In the genomic region with DNA sequence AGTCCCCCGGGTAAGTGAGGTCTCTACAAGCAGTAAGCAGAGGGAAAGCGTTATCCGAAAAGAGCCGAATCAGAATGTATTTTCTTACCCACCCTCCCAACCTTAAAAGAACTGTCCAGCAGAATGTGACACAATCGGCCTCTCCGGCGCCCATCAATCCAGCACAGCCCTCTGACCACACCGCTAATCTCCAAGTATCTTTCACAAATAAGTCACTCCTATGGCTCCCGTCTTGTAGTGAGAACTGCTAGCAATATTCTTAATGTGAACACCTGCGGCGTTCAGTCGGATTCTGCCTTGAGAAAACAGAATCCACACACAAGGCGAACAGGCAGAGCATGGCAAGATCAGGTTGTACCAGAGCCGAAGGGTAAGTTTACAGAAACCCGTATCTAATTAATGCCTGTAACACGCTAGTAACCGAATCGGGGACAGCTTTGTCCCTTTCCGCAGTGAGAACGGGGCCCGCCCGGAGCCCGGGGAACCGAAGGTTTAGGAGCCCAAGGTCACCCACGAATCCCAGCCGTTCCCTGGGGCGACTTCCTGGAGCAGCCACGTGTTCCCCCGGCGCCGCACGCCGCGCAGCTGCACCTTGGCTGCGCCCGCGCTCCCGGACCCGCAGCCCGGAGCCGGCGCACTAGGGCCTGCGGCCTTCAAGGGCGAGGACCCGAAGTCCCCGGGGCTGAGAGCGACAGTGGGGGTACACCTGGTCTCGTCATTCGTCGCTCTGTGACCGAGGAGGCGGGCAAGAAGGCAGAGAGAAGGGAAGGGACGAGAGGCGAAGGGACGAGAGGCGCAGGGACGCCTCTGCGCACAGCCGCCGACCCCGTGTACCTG, we compare ENCODE assay signal across 1 cellular context.
TF ChIP-seq lines count a peak whose summit lies in the region.

No MANE protein-coding gene starts in this region.

TF ChIP-seq in K562, 482 proteins besides CTCF, POLR2A, EP300 and RAD21 (continued from another document and continues in another):
- TF ChIP-seq, protein P1, sequence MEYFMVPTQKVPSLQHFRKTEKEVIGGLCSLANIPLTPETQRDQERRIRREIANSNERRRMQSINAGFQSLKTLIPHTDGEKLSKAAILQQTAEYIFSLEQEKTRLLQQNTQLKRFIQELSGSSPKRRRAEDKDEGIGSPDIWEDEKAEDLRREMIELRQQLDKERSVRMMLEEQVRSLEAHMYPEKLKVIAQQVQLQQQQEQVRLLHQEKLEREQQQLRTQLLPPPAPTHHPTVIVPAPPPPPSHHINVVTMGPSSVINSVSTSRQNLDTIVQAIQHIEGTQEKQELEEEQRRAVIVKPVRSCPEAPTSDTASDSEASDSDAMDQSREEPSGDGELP (CRISPR knock-in tag; IDR thresholded peaks at IDR 0.05; ENCODE audit: borderline replicate concordance): no peak
- TF ChIP-seq ASH1L (IDR thresholded peaks at IDR 0.05; ENCODE audit: borderline replicate concordance, low read depth, partially characterized antibody): no peak
- 0 out of 2 replicates have a peak, but pooled peaks have one; percentile 42 for TF ChIP-seq KLF6 (CRISPR knock-in tag; IDR thresholded peaks at IDR 0.05; ENCODE audit: borderline replicate concordance)
- TF ChIP-seq MAFG (tag; conservative IDR thresholded peaks at IDR 0.05): no peak
- TF ChIP-seq ZNF324 (CRISPR knock-in tag; IDR thresholded peaks at IDR 0.05): peak; percentile 32; the same call in 1 of the 2 replicates
- peak; percentile 99 for TF ChIP-seq ZC3H4 (CRISPR knock-in tag; IDR thresholded peaks at IDR 0.05; ENCODE audit: borderline replicate concordance)
- no peak for TF ChIP-seq ZNF75A (CRISPR knock-in tag; IDR thresholded peaks at IDR 0.05)
- no peak for TF ChIP-seq GMEB1 (CRISPR knock-in tag; IDR thresholded peaks at IDR 0.05)
- TF ChIP-seq ZMIZ1 (IDR thresholded peaks at IDR 0.05; ENCODE audit: low read depth in 2 of 2, low read length in 2 of 2): no peak
- no peak for TF ChIP-seq DDX20 (tag; IDR thresholded peaks at IDR 0.05; ENCODE audit: low read depth)
- 0 out of 2 replicates have a peak, but pooled peaks have one; percentile 8 for TF ChIP-seq CREB1 (IDR thresholded peaks at IDR 0.05)
- TF ChIP-seq CREB1 (CRISPR knock-in tag; IDR thresholded peaks at IDR 0.05): no peak
- TF ChIP-seq MIER1 (IDR thresholded peaks at IDR 0.05; ENCODE audit: low read depth): peak; percentile 76
- 0 out of 2 replicates have a peak, but pooled peaks have one; percentile 74 for TF ChIP-seq RBM15 (IDR thresholded peaks at IDR 0.05; ENCODE audit: insufficient read depth, low read length)
- no peak for TF ChIP-seq HNRNPK (IDR thresholded peaks at IDR 0.05; ENCODE audit: low read depth, low read length, poor library complexity, severe bottlenecking)
- TF ChIP-seq NBN (IDR thresholded peaks at IDR 0.05; ENCODE audit: low read depth): no peak
- TF ChIP-seq ZNF318 (IDR thresholded peaks at IDR 0.05; ENCODE audit: borderline replicate concordance in 1 of 2, low read depth in 1 of 2): no peak
- TF ChIP-seq TAL1 (IDR thresholded peaks at IDR 0.05): no peak
- peak; percentile 76; the same call in 1 of the 2 replicates for TF ChIP-seq EHMT2 (IDR thresholded peaks at IDR 0.05)
- TF ChIP-seq HDGF (IDR thresholded peaks at IDR 0.05): no peak
- no peak for TF ChIP-seq FIP1L1 (IDR thresholded peaks at IDR 0.05; ENCODE audit: low read depth, low read length, poor library complexity, severe bottlenecking)
- no peak for TF ChIP-seq RBM14 (IDR thresholded peaks at IDR 0.05; ENCODE audit: borderline replicate concordance, insufficient read depth, low read depth, low read length)
- TF ChIP-seq POLR3A (IDR thresholded peaks at IDR 0.05; ENCODE audit: borderline replicate concordance, extremely low read depth, insufficient read depth, insufficient read length): no peak
- 0 out of 2 replicates have a peak, but pooled peaks have one; percentile 3 for TF ChIP-seq CREB3L1 (IDR thresholded peaks at IDR 0.05; ENCODE audit: borderline replicate concordance, low read depth)
- TF ChIP-seq, protein P2, sequence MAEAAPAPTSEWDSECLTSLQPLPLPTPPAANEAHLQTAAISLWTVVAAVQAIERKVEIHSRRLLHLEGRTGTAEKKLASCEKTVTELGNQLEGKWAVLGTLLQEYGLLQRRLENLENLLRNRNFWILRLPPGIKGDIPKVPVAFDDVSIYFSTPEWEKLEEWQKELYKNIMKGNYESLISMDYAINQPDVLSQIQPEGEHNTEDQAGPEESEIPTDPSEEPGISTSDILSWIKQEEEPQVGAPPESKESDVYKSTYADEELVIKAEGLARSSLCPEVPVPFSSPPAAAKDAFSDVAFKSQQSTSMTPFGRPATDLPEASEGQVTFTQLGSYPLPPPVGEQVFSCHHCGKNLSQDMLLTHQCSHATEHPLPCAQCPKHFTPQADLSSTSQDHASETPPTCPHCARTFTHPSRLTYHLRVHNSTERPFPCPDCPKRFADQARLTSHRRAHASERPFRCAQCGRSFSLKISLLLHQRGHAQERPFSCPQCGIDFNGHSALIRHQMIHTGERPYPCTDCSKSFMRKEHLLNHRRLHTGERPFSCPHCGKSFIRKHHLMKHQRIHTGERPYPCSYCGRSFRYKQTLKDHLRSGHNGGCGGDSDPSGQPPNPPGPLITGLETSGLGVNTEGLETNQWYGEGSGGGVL (CRISPR knock-in tag; IDR thresholded peaks at IDR 0.05): no peak
- TF ChIP-seq ETV6 (IDR thresholded peaks at IDR 0.05; ENCODE audit: borderline replicate concordance in 1 of 2, low read depth in 2 of 2, low read length in 1 of 2): no peak
- TF ChIP-seq ETV6 (CRISPR knock-in tag; IDR thresholded peaks at IDR 0.05; ENCODE audit: borderline replicate concordance): peak; percentile 73; the same call in 1 of the 2 replicates
- peak; percentile 87 to 93 for TF ChIP-seq MNT (conservative IDR thresholded peaks at IDR 0.05)
- no peak for TF ChIP-seq ZNF217 (CRISPR knock-in tag; IDR thresholded peaks at IDR 0.05)
- TF ChIP-seq ARID3B (CRISPR knock-in tag; IDR thresholded peaks at IDR 0.05; ENCODE audit: borderline replicate concordance): no peak
- no peak for TF ChIP-seq SRSF1 (IDR thresholded peaks at IDR 0.05; ENCODE audit: low read depth, low read length)
